In genomic region chr17:79950306-79950705, GRCh38 we compare ENCODE assay signal across 12 cellular contexts.
DNase-seq lines count a peak whose midpoint lies in the region; TF ChIP-seq lines count a peak whose summit lies in the region.
"Had no signal": no experiment of that assay in that cellular context is flagged by ENCODE, and none has a peak within 500 bp of the region (broad histone marks: within the 10 kb centered on the region; RNA-seq: fewer than 3 reads in every experiment).

No MANE protein-coding gene starts in this region.

- no peaks in the 10 kb centered on the region for H3K4me1 Mint-ChIP-seq in activated naive CD4-positive, alpha-beta T cell treated with anti-CD3 and anti-CD28 coated beads, Interleukin-2, amount 50 U/mL, for 24 hours
- H3K4me1 Mint-ChIP-seq in activated naive CD4-positive, alpha-beta T cell treated with anti-CD3 and anti-CD28 coated beads for 36 hours (ENCODE audit: low read depth), result no peaks in the 10 kb centered on the region
- H3K4me1 Mint-ChIP-seq in type B pancreatic cell (ENCODE audit: unreplicated experiment), result peaks cover 42% of the 10 kb centered on the region

- DNase-seq in activated naive CD4-positive, alpha-beta T cell treated with anti-CD3 and anti-CD28 coated beads for 36 hours, result no peak
- DNase-seq in coronary artery (ENCODE audit: low spot score) (peak; percentile 71), mesenteric fat pad (ENCODE audit: low spot score) (peak; percentile 84), type B pancreatic cell (ENCODE audit: extremely low spot score, unreplicated experiment) (peak; percentile 69), NCI-H510A treated with DMSO at 0.1 percent for 48 hours (lab: John Stamatoyannopoulos, UW) (no peak), NCI-H2081 (lab: John Stamatoyannopoulos, UW) (no peak), HK-2 (ENCODE audit: unreplicated experiment) (no peak)
- DNase-seq: activated CD8-positive, alpha-beta memory T cell treated with anti-CD3 and anti-CD28 coated beads, Interleukin-2, amount 50 U/mL, for 4 hours; MV-4-11 had no signal

- CTCF ChIA-PET in activated naive CD4-positive, alpha-beta T cell treated with anti-CD3 and anti-CD28 coated beads for 36 hours (lab: Charles Lee), result interaction anchor here (1.8 kb wide), 1 partner anchor 11 kb away, joined by 4 read pairs; no protein-coding TSS in a partner anchor

- H3K27ac ChIP-seq in coronary artery, result no peak overlapping the region
- H3K27ac ChIP-seq: ascending aorta, thoracic aorta had no signal

- TF ChIP-seq CTCF in coronary artery (IDR thresholded peaks at IDR 0.05) (no peak), type B pancreatic cell (conservative IDR thresholded peaks at IDR 0.05) (no peak)

- no peak overlapping the region for H3K4me3 ChIP-seq in coronary artery
- H3K4me3 ChIP-seq: thoracic aorta had no signal

- no peaks in the 10 kb centered on the region for H3K9me3 Mint-ChIP-seq in activated naive CD4-positive, alpha-beta T cell treated with anti-CD3 and anti-CD28 coated beads, Interleukin-2, amount 50 U/mL, for 24 hours
- no peaks in the 10 kb centered on the region for H3K9me3 Mint-ChIP-seq in activated naive CD4-positive, alpha-beta T cell treated with anti-CD3 and anti-CD28 coated beads for 36 hours
- no peaks in the 10 kb centered on the region for H3K9me3 Mint-ChIP-seq in type B pancreatic cell

- no peaks in the 10 kb centered on the region for H3K27me3 Mint-ChIP-seq in activated naive CD4-positive, alpha-beta T cell treated with anti-CD3 and anti-CD28 coated beads, Interleukin-2, amount 50 U/mL, for 24 hours
- no peaks in the 10 kb centered on the region for H3K27me3 Mint-ChIP-seq in activated naive CD4-positive, alpha-beta T cell treated with anti-CD3 and anti-CD28 coated beads for 36 hours (ENCODE audit: low read depth)
- H3K27me3 Mint-ChIP-seq in type B pancreatic cell, result no peaks in the 10 kb centered on the region

- H3K27ac Mint-ChIP-seq in activated naive CD4-positive, alpha-beta T cell treated with anti-CD3 and anti-CD28 coated beads, Interleukin-2, amount 50 U/mL, for 24 hours, result peak overlapping the region; percentile 30
- no peak overlapping the region for H3K27ac Mint-ChIP-seq in activated naive CD4-positive, alpha-beta T cell treated with anti-CD3 and anti-CD28 coated beads for 36 hours
- H3K27ac Mint-ChIP-seq in type B pancreatic cell, result peak overlapping the region; percentile 73

- H3K36me3 Mint-ChIP-seq in activated naive CD4-positive, alpha-beta T cell treated with anti-CD3 and anti-CD28 coated beads, Interleukin-2, amount 50 U/mL, for 24 hours, result no peaks in the 10 kb centered on the region
- no peaks in the 10 kb centered on the region for H3K36me3 Mint-ChIP-seq in activated naive CD4-positive, alpha-beta T cell treated with anti-CD3 and anti-CD28 coated beads for 36 hours (ENCODE audit: low read depth)
- H3K36me3 Mint-ChIP-seq in type B pancreatic cell, result no peaks in the 10 kb centered on the region

- no peak overlapping the region for H3K4me3 Mint-ChIP-seq in activated naive CD4-positive, alpha-beta T cell treated with anti-CD3 and anti-CD28 coated beads, Interleukin-2, amount 50 U/mL, for 24 hours
- H3K4me3 Mint-ChIP-seq in activated naive CD4-positive, alpha-beta T cell treated with anti-CD3 and anti-CD28 coated beads for 36 hours, result no peak overlapping the region
- peak overlapping the region; percentile 75 for H3K4me3 Mint-ChIP-seq in type B pancreatic cell

- intact Hi-C loops in activated naive CD4-positive, alpha-beta T cell treated with anti-CD3 and anti-CD28 coated beads for 36 hours (cut with micrococcal nuclease), result no loop called here

Comparison
In these comparisons a context has a peak if more than half of its experiments do, and no peak if none do; other contexts are left out.
1. DNase-seq: peak in coronary artery (single experiment), mesenteric fat pad (single experiment) and type B pancreatic cell (single experiment); none in activated naive CD4-positive, alpha-beta T cell treated with anti-CD3 and anti-CD28 coated beads for 36 hours (single experiment), NCI-H510A treated with DMSO at 0.1 percent for 48 hours (single experiment), NCI-H2081 (0 of 2) and HK-2 (single experiment).